16 cellular contexts compared by ENCODE assay signal in genomic region chr4:22668301-22668700, GRCh38. TPM values are rescaled to one million over a fixed set of nuclear protein-coding genes. Genes with fewer than 3 reads are reported as not detected.
DNase-seq lines count a peak whose midpoint lies in the region; ATAC-seq and TF ChIP-seq lines count a peak whose summit lies in the region.
"Had no signal": no experiment of that assay in that cellular context is flagged by ENCODE, and none has a peak within 500 bp of the region (broad histone marks: within the 10 kb centered on the region; RNA-seq: fewer than 3 reads in every experiment).

No MANE protein-coding gene starts in this region.

- H3K27me3 ChIP-seq in mesenchymal stem cell (ENCODE audit: control insufficient read depth in 1 of 2, insufficient read depth in 1 of 2, low read length in 2 of 2): no peaks in the 10 kb centered on the region
- no peaks in the 10 kb centered on the region for H3K27me3 ChIP-seq in hepatocyte
- H3K27me3 ChIP-seq: SJSA1 had no signal

- no peak for TF ChIP-seq CTCF in AG10803 (conservative IDR thresholded peaks at IDR 0.05; ENCODE audit: low read length)
- TF ChIP-seq CTCF in hepatocyte (IDR thresholded peaks at IDR 0.05; ENCODE audit: poor library complexity): no peak

- H3K4ac ChIP-seq in mesenchymal stem cell (ENCODE audit: low read depth in 1 of 2, low read length in 2 of 2): no peak overlapping the region

- no peak for ATAC-seq in GM18520 (IDR thresholded peaks at IDR 0.05; ENCODE audit: unreplicated experiment)

- H2BK120ac ChIP-seq in mesenchymal stem cell (ENCODE audit: low read depth, low read length): no peak overlapping the region

- H3K36me3 ChIP-seq in mesenchymal stem cell (ENCODE audit: control insufficient read depth in 1 of 2, insufficient read depth in 2 of 2, low read depth in 1 of 2, low read length in 2 of 2) (no peaks in the 10 kb centered on the region), hepatocyte (replicated peaks; ENCODE audit: insufficient read depth, low read depth) (no peaks in the 10 kb centered on the region)
- H3K36me3 ChIP-seq: prostate gland, SJSA1 had no signal

- no peak overlapping the region for H3K18ac ChIP-seq in mesenchymal stem cell (ENCODE audit: low read depth in 1 of 2, low read length in 2 of 2)

- H3K9me3 ChIP-seq in mesenchymal stem cell (ENCODE audit: control insufficient read depth, low read length) (no peaks in the 10 kb centered on the region), hepatocyte (ENCODE audit: low read depth) (no peaks in the 10 kb centered on the region)
- H3K9me3 ChIP-seq: prostate gland, SJSA1 had no signal

- no peaks in the 10 kb centered on the region for H3K79me2 ChIP-seq in hepatocyte

- no peak overlapping the region for H3K27ac ChIP-seq in mesenchymal stem cell (ENCODE audit: low read length, poor library complexity, severe bottlenecking)
- H3K27ac ChIP-seq in substantia nigra (ENCODE audit: low read depth, low read length, poor library complexity, severe bottlenecking): no peak overlapping the region
- no peak overlapping the region for H3K27ac ChIP-seq in hepatocyte
- H3K27ac ChIP-seq: prostate gland, SJSA1, VCaP had no signal

- no peak overlapping the region for H2BK15ac ChIP-seq in mesenchymal stem cell (ENCODE audit: low read depth, poor library complexity, severe bottlenecking)

- H3K23ac ChIP-seq in mesenchymal stem cell (ENCODE audit: low read length in 2 of 2): no peak overlapping the region

- H3K14ac ChIP-seq in mesenchymal stem cell (ENCODE audit: low read length in 2 of 2): no peak overlapping the region

- H4K8ac ChIP-seq in mesenchymal stem cell (ENCODE audit: low read length): no peak overlapping the region

- H3K4me1 ChIP-seq in mesenchymal stem cell (ENCODE audit: control insufficient read depth, insufficient read depth, low read depth, low read length) (no peaks in the 10 kb centered on the region), hepatocyte (ENCODE audit: insufficient read depth) (no peaks in the 10 kb centered on the region)
- H3K4me1 ChIP-seq: prostate gland, SJSA1 had no signal

- H2AK5ac ChIP-seq in mesenchymal stem cell (ENCODE audit: low read length, severe bottlenecking): no peak overlapping the region

- H3K4me2 ChIP-seq in mesenchymal stem cell (ENCODE audit: low read length, poor library complexity, severe bottlenecking) (no peak overlapping the region), hepatocyte (no peak overlapping the region)

- no peaks in the 10 kb centered on the region for H3K79me1 ChIP-seq in mesenchymal stem cell (replicated peaks; ENCODE audit: low read length, poor library complexity, severe bottlenecking)

- H2BK5ac ChIP-seq in mesenchymal stem cell (ENCODE audit: low read depth, low read length, poor library complexity, severe bottlenecking): no peak overlapping the region

- DNase-seq in AG10803 (ENCODE audit: low read depth) (peak; percentile 33), EL (peak; percentile 5), astrocyte of the hippocampus (ENCODE audit: low read depth, low spot score) (peak; percentile 42), mesenchymal stem cell (peak; percentile 16), substantia nigra (lab: John Stamatoyannopoulos, UW) (no peak), hepatocyte (ENCODE audit: low spot score) (no peak)
- no peak for DNase-seq in activated CD4-positive, CD25-positive, alpha-beta regulatory T cell (lab: John Stamatoyannopoulos, UW)
- DNase-seq: activated T-cell treated with anti-CD3 and anti-CD28 coated beads for 4 hours; NCI-H1694; NCI-H748 treated with DMSO at 0.1 percent for 48 hours; stimulated activated CD4-positive, alpha-beta T cell treated with anti-CD3 and anti-CD28 coated beads, Interleukin-4, amount 100 ng/mL, for 4 hours; stimulated activated naive CD4-positive, alpha-beta T cell treated with Interleukin-2 at 50 U/mL for 16 hours had no signal

- no peak overlapping the region for H2BK12ac ChIP-seq in mesenchymal stem cell (ENCODE audit: low read length in 2 of 2)

- no peaks in the 10 kb centered on the region for H3K9me2 ChIP-seq in hepatocyte (replicated peaks; ENCODE audit: insufficient read depth)

- H3K9ac ChIP-seq in mesenchymal stem cell (ENCODE audit: low read length): peak overlapping the region; percentile 60

- H3K4me3 ChIP-seq in AG10803 (ENCODE audit: low read length): no peak overlapping the region
- H3K4me3 ChIP-seq in mesenchymal stem cell (ENCODE audit: insufficient read depth in 1 of 2, low read depth in 1 of 2, low read length in 2 of 2): peak overlapping the region in 1 of 2 experiments; percentile 67
- no peak overlapping the region for H3K4me3 ChIP-seq in hepatocyte
- H3K4me3 ChIP-seq: prostate gland, SJSA1 had no signal

- H4K91ac ChIP-seq in mesenchymal stem cell (ENCODE audit: low read length): no peak overlapping the region

- no peak overlapping the region for H2AFZ ChIP-seq in mesenchymal stem cell (ENCODE audit: low read depth, low read length)
- H2AFZ ChIP-seq in hepatocyte: no peak overlapping the region

- H4K20me1 ChIP-seq in hepatocyte (ENCODE audit: insufficient read depth, poor library complexity, severe bottlenecking): no peaks in the 10 kb centered on the region

RNA-seq across cellular contexts. Expression of gene GBA3, which starts 24.4 kb away (rescaled TPM):
- not detected for polyA plus RNA-seq in mesenchymal stem cell (2013, experiment 1 of 2)
- polyA plus RNA-seq in mesenchymal stem cell (2013, experiment 2 of 2): not detected
- total RNA-seq in hepatocyte: 30.5 and 34.2 TPM in 2 replicates
- 5.1 and 14.3 TPM in 2 replicates for polyA plus RNA-seq in hepatocyte
- total RNA-seq: SJSA1 had no signal

Comparison
In these comparisons a context has a peak if more than half of its experiments do, and no peak if none do; other contexts are left out.
1. DNase-seq: peak in AG10803 (single experiment), EL (single experiment), astrocyte of the hippocampus (single experiment) and mesenchymal stem cell (single experiment); none in substantia nigra (0 of 49), activated CD4-positive, CD25-positive, alpha-beta regulatory T cell (0 of 4) and hepatocyte (single experiment).